Comparison of ENCODE assay signal across 8 cellular contexts in genomic region chr20:62925420-62926228, GRCh38. TPM values are rescaled to one million over a fixed set of nuclear protein-coding genes. Genes with fewer than 3 reads are reported as not detected.
DNase-seq lines count a peak whose midpoint lies in the region; ATAC-seq and TF ChIP-seq lines count a peak whose summit lies in the region.

No MANE protein-coding gene starts in this region.

- peak overlapping the region; percentile 92 for H3K4me3 ChIP-seq in liver (ENCODE audit: low read depth in 1 of 3, low read length in 3 of 3)

- no peaks in the 10 kb centered on the region for H3K27me3 Mint-ChIP-seq in T-helper 17 cell
- no peaks in the 10 kb centered on the region for H3K27me3 Mint-ChIP-seq in central memory CD8-positive, alpha-beta T cell

- no peaks in the 10 kb centered on the region for H3K27me3 ChIP-seq in liver (ENCODE audit: control insufficient read depth in 4 of 4, insufficient read depth in 4 of 4, low read length in 3 of 4)

- no peaks in the 10 kb centered on the region for H3K9me3 Mint-ChIP-seq in central memory CD8-positive, alpha-beta T cell

- no peak for TF ChIP-seq CTCF in liver (IDR thresholded peaks at IDR 0.05; ENCODE audit: low read depth, low read length, missing input control)

- DNase-seq in AG20443 (ENCODE audit: low spot score) (peak; percentile 38), T-helper 17 cell (peak; percentile 38 to 55 (median 54)), NCI-H128 (lab: John Stamatoyannopoulos, UW; ENCODE audit: unreplicated experiment) (no peak)
- DNase-seq in central memory CD8-positive, alpha-beta T cell (ENCODE audit: low spot score in 2 of 2), result peak; percentile 28 to 45
- peak; percentile 44 for DNase-seq in stimulated activated naive CD4-positive, alpha-beta T cell treated with Interleukin-2 at 50 U/mL for 16 hours (lab: John Stamatoyannopoulos, UW)

- H3K4me1 Mint-ChIP-seq in T-helper 17 cell, result peaks cover 53% of the 10 kb centered on the region
- H3K4me1 Mint-ChIP-seq in central memory CD8-positive, alpha-beta T cell, result peaks cover 72% of the 10 kb centered on the region

- H3K4me3 Mint-ChIP-seq in T-helper 17 cell, result peak overlapping the region; percentile 91
- peak overlapping the region; percentile 84 for H3K4me3 Mint-ChIP-seq in central memory CD8-positive, alpha-beta T cell

- peaks cover 30 to 76% (median 64%) of the 10 kb centered on the region in 4 donors for H3K4me1 ChIP-seq in liver (ENCODE audit: control insufficient read depth in 4 of 4, insufficient read depth in 4 of 4, low read length in 3 of 4)

- no peaks in the 10 kb centered on the region for H3K9me3 ChIP-seq in T-helper 17 cell (ENCODE audit: control insufficient read depth, low read length, poor library complexity, severe bottlenecking)
- H3K9me3 ChIP-seq in liver (ENCODE audit: control insufficient read depth in 4 of 4, low read length in 3 of 4), result no peaks in the 10 kb centered on the region

- under 1% methylated on average over 63 of the region's 63 CpGs for WGBS in liver

- no peak for TF ChIP-seq RAD21 in liver (IDR thresholded peaks at IDR 0.05)

- no peaks in the 10 kb centered on the region for H3K36me3 ChIP-seq in liver (ENCODE audit: control insufficient read depth in 4 of 4, insufficient read depth in 3 of 4, low read depth in 1 of 4, low read length in 3 of 4)

- peak overlapping the region; percentile 98 to 99 for H3K27ac ChIP-seq in liver (ENCODE audit: low read depth in 1 of 2, low read length in 2 of 2)

- ATAC-seq in GM19351 (IDR thresholded peaks at IDR 0.05; ENCODE audit: unreplicated experiment), result peak; percentile 12
- ATAC-seq in HG03469 (IDR thresholded peaks at IDR 0.05; ENCODE audit: unreplicated experiment), result peak; percentile 2
- peak; percentile 31 for ATAC-seq in T-helper 17 cell
- peak; percentile 15 for ATAC-seq in central memory CD8-positive, alpha-beta T cell (replicated peaks; ENCODE audit: extremely low read depth, poor library complexity, severe bottlenecking)

- H3K27ac Mint-ChIP-seq in T-helper 17 cell, result peak overlapping the region; percentile 98
- H3K27ac Mint-ChIP-seq in central memory CD8-positive, alpha-beta T cell (ENCODE audit: low read depth), result peak overlapping the region; percentile 93

- H3K36me3 Mint-ChIP-seq in T-helper 17 cell (ENCODE audit: low read depth), result peaks cover 2% of the 10 kb centered on the region
- H3K36me3 Mint-ChIP-seq in central memory CD8-positive, alpha-beta T cell (ENCODE audit: insufficient read depth), result peaks cover 28% of the 10 kb centered on the region

- peak overlapping the region; percentile 97 to 99 for H3K9ac ChIP-seq in liver (ENCODE audit: low read depth in 1 of 2, low read length in 2 of 2)

TF ChIP-seq in liver, 16 proteins besides CTCF, POLR2A, EP300 and RAD21:
- TF ChIP-seq MAX (IDR thresholded peaks at IDR 0.05) (no peak), TAF1 (conservative IDR thresholded peaks at IDR 0.05) (no peak), JUND (IDR thresholded peaks at IDR 0.05) (no peak), ZBTB33 (IDR thresholded peaks at IDR 0.05) (no peak), YY1 (IDR thresholded peaks at IDR 0.05) (peak; percentile 9)

RNA-seq across cellular contexts. Expression of gene DIDO1, which starts 0.7 kb away (rescaled TPM):
- 10 to 100 TPM; 58.3 to 65.7 TPM for total RNA-seq in T-helper 17 cell
- 10 to 100 TPM; 24.0 to 43.1 TPM for total RNA-seq in liver
- polyA plus RNA-seq in liver, result 10 to 100 TPM; 10.1 to 10.8 TPM

RNA-seq across cellular contexts. Expression of gene GID8, which starts 12.3 kb away (rescaled TPM):
- total RNA-seq in T-helper 17 cell (10 to 100 TPM; 33.4 to 39.9 TPM), liver (10 to 100 TPM; 17.9 to 23.6 TPM)
- polyA plus RNA-seq in liver, result 10 to 100 TPM; 10.2 to 11.4 TPM

RNA-seq across cellular contexts. Expression of gene SLC17A9, which starts 26.9 kb away (rescaled TPM):
- total RNA-seq in T-helper 17 cell, result 1 to 10 TPM in 1 of 2 donors, under 1 TPM in 1; 0.89 to 2.4 TPM
- total RNA-seq in liver, result 10 to 100 TPM; 16.0 to 73.1 TPM
- polyA plus RNA-seq in liver, result 100 to 1,000 TPM in 1 of 2 donors, 10 to 100 TPM in 1; 56.0 to 138 TPM

Comparison
In these comparisons a context has a peak if more than half of its experiments do, and no peak if none do; other contexts are left out.
1. RNA of gene SLC17A9, which starts 26.9 kb away (total RNA-seq): 16.0 to 73.1 TPM in liver; 0.89 to 2.4 TPM in T-helper 17 cell; every median in the first group is over 4 times any median in the second.
2. Peak in every context shown above with its lines, with median percentiles within 50 percentile points of each other: ATAC-seq.